In the genomic region with DNA sequence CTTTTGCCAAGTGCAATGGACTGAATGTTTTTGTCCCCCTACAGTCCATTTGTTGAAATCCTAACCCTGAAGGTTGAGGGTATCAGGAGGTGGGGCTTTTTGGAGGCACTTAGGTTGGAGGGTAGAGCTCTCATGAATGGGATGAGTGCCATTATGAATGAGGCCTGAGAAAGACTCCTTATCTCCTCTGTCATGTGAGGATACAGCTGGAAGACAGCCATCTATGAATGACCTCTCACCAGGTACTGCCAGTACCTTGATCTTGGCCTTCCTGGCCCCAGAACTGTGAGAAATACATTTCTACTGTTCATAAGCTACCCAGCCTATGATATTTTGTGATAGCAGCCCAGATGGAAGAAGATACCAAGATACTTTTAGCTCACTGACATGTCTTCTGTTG, we compare ENCODE assay signal across 1 cellular context.
TF ChIP-seq lines count a peak whose summit lies in the region.

No MANE protein-coding gene starts in this region.

TF ChIP-seq in WTC11, 78 proteins besides CTCF, POLR2A, EP300 and RAD21 (continued from another document):
- TF ChIP-seq, protein P1, sequence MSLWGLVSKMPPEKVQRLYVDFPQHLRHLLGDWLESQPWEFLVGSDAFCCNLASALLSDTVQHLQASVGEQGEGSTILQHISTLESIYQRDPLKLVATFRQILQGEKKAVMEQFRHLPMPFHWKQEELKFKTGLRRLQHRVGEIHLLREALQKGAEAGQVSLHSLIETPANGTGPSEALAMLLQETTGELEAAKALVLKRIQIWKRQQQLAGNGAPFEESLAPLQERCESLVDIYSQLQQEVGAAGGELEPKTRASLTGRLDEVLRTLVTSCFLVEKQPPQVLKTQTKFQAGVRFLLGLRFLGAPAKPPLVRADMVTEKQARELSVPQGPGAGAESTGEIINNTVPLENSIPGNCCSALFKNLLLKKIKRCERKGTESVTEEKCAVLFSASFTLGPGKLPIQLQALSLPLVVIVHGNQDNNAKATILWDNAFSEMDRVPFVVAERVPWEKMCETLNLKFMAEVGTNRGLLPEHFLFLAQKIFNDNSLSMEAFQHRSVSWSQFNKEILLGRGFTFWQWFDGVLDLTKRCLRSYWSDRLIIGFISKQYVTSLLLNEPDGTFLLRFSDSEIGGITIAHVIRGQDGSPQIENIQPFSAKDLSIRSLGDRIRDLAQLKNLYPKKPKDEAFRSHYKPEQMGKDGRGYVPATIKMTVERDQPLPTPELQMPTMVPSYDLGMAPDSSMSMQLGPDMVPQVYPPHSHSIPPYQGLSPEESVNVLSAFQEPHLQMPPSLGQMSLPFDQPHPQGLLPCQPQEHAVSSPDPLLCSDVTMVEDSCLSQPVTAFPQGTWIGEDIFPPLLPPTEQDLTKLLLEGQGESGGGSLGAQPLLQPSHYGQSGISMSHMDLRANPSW (CRISPR knock-in tag; conservative IDR thresholded peaks at IDR 0.05; ENCODE audit: low read depth) = no peak
- TF ChIP-seq, protein P2, sequence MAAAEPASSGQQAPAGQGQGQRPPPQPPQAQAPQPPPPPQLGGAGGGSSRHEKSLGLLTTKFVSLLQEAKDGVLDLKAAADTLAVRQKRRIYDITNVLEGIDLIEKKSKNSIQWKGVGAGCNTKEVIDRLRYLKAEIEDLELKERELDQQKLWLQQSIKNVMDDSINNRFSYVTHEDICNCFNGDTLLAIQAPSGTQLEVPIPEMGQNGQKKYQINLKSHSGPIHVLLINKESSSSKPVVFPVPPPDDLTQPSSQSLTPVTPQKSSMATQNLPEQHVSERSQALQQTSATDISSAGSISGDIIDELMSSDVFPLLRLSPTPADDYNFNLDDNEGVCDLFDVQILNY (CRISPR knock-in tag; IDR thresholded peaks at IDR 0.05) = no peak
- TF ChIP-seq ZBTB21 (CRISPR knock-in tag; IDR thresholded peaks at IDR 0.05; ENCODE audit: borderline replicate concordance) (no peak), IRF2 (CRISPR knock-in tag; IDR thresholded peaks at IDR 0.05; ENCODE audit: borderline replicate concordance, low read depth) (no peak), USF2 (CRISPR knock-in tag; IDR thresholded peaks at IDR 0.05) (no peak), E2F1 (CRISPR knock-in tag; IDR thresholded peaks at IDR 0.05) (no peak), MYBL2 (CRISPR knock-in tag; IDR thresholded peaks at IDR 0.05) (no peak)
TF ChIP-seq in WTC11: peak in this region for 0.
